Comparison of ENCODE assay signal across 33 cellular contexts in the genomic region with DNA sequence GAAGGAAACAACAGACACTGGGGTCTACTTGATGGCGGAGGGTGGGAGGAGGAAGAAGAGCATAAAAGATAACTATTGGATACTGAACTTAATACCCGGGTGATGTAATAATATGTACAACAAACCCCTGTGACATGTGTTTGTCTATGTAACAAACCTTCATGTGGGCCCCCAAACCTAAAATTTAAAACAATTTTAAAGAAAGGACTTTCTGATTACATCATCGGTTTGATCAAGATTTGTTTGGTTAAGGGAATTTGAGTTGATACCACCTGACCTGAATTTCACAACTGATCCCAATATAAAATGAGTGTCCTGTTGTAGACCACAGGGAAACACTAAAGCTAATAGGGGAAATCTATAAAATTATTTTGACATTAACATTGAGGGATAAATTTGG.
"Had no signal": no experiment of that assay in that cellular context is flagged by ENCODE, and none has a peak within 500 bp of the region (broad histone marks: within the 10 kb centered on the region; RNA-seq: fewer than 3 reads in every experiment).

No MANE protein-coding gene starts in this region.

- H3K4me3 ChIP-seq: adrenal gland, ascending aorta, body of pancreas, breast epithelium, cardiac muscle cell had no signal

- DNase-seq: activated effector memory CD4-positive, alpha-beta T cell treated with anti-CD3 and anti-CD28 coated beads, Interleukin-2, amount 50 U/mL, for 16 hours; activated effector memory CD4-positive, alpha-beta T cell treated with Interleukin-2 at 50 U/mL for 16 hours; activated gamma-delta T cell; activated gamma-delta T cell treated with Interleukin-2 at 50 U/mL for 16 hours; activated naive CD4-positive, alpha-beta T cell; activated naive CD4-positive, alpha-beta T cell treated with anti-CD3 and anti-CD28 coated beads for 36 hours; activated naive CD4-positive, alpha-beta T cell treated with anti-CD3 and anti-CD28 coated beads, Interleukin-2, amount 10 ng/mL, durations not matched to agents 7 days and 5 days; activated naive CD4-positive, alpha-beta T cell treated with anti-CD3 and anti-CD28 coated beads, Interleukin-2, amount 50 U/mL, for 16 hours; activated naive CD4-positive, alpha-beta T cell treated with Interleukin-2 at 50 U/mL for 16 hours; activated naive CD8-positive, alpha-beta T cell treated with anti-CD3 and anti-CD28 coated beads for 36 hours; activated naive CD8-positive, alpha-beta T cell treated with anti-CD3 and anti-CD28 coated beads, Interleukin-2, amount 10 ng/mL, durations not matched to agents 7 days and 5 days; activated naive CD8-positive, alpha-beta T cell treated with anti-CD3 and anti-CD28 coated beads, Interleukin-2, amount 50 U/mL, for 24 hours; activated T-cell treated with anti-CD3 and anti-CD28 coated beads, Interleukin-2, amount 50 U/mL, for 24 hours; activated T-cell treated with anti-CD3 and anti-CD28 coated beads, Interleukin-2, amount 50 U/mL, for 4 hours; activated T-cell treated with anti-CD3 and anti-CD28 coated beads, Interleukin-2, amount 50 U/mL, for 48 hours; activated T-cell treated with anti-CD3 and anti-CD28 coated beads, Interleukin-2, amount 50 U/mL, for 72 hours; adrenal gland; amniotic stem cell; amygdala; anterior cingulate cortex; aorta; body of pancreas; brain microvascular endothelial cell; caudate nucleus; central memory CD4-positive, alpha-beta T cell; cerebellar nuclear complex had no signal

- H3K4me1 ChIP-seq: adrenal gland, ascending aorta, breast epithelium had no signal

- H3K27ac ChIP-seq: adrenal gland, ascending aorta, body of pancreas, brain microvascular endothelial cell, breast epithelium, cardiac muscle cell had no signal

- ATAC-seq: activated naive CD4-positive, alpha-beta T cell treated with anti-CD3 and anti-CD28 coated beads, Interleukin-2, amount 50 U/mL, for 72 hours; activated naive CD8-positive, alpha-beta T cell treated with anti-CD3 and anti-CD28 coated beads, Interleukin-2, amount 50 U/mL, for 24 hours; activated T-cell treated with anti-CD3 and anti-CD28 coated beads, Interleukin-2, amount 50 U/mL, for 4 hours; activated T-cell treated with anti-CD3 and anti-CD28 coated beads, Interleukin-2, amount 50 U/mL, for 72 hours; activated T-helper 17 cell treated with anti-CD3 and anti-CD28 coated beads, Interleukin-2, amount 50 U/mL, for 72 hours; body of pancreas had no signal

- H3K36me3 ChIP-seq: adrenal gland, breast epithelium had no signal

- H3K27me3 ChIP-seq: adrenal gland, ascending aorta, body of pancreas, brain microvascular endothelial cell, breast epithelium, cardiac muscle cell had no signal

- H3K9me3 ChIP-seq: adrenal gland, ascending aorta, body of pancreas, breast epithelium had no signal

- FAIRE-seq: astrocyte, bronchial epithelial cell had no signal
